2 cellular contexts compared by ENCODE assay signal in the genomic region with DNA sequence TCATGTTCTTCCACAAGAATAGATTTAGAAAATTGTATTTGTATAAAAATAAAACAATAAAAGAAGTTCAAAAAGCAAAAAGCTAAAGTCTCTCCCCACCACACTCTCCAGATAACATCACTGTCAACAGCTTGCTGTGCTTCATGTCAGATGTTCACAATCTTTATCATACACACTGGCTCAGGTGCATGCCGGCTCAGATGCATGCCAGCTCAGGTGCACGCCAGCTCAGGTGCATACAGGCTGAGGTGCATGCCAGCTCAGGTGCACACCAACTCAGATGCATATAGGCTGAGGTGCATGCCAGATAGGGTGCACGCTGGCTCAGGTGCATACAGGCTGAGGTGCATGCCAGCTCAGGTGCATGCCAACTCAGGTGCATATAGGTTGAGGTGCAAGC.
TF ChIP-seq lines count a peak whose summit lies in the region.

No MANE protein-coding gene starts in this region.

TF ChIP-seq in IMR-90, 13 proteins besides CTCF, POLR2A, EP300 and RAD21:
- TF ChIP-seq, protein P1, sequence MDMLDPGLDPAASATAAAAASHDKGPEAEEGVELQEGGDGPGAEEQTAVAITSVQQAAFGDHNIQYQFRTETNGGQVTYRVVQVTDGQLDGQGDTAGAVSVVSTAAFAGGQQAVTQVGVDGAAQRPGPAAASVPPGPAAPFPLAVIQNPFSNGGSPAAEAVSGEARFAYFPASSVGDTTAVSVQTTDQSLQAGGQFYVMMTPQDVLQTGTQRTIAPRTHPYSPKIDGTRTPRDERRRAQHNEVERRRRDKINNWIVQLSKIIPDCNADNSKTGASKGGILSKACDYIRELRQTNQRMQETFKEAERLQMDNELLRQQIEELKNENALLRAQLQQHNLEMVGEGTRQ (IDR thresholded peaks at IDR 0.05; ENCODE audit: low read depth, low read length) = no peak
- no peak for TF ChIP-seq SMC3 (IDR thresholded peaks at IDR 0.05; ENCODE audit: low read depth, low read length)
- no peak for TF ChIP-seq CEBPB (IDR thresholded peaks at IDR 0.05; ENCODE audit: low read depth, low read length)
- TF ChIP-seq BHLHE40 (IDR thresholded peaks at IDR 0.05; ENCODE audit: low read depth, low read length) = no peak
- no peak for TF ChIP-seq MAZ (IDR thresholded peaks at IDR 0.05; ENCODE audit: borderline replicate concordance, low read depth, low read length)
- TF ChIP-seq RFX5 (IDR thresholded peaks at IDR 0.05; ENCODE audit: low read depth, low read length) = no peak

TF ChIP-seq in neural cell, 6 proteins besides CTCF, POLR2A, EP300 and RAD21:
- TF ChIP-seq SMC3 (conservative IDR thresholded peaks at IDR 0.05; ENCODE audit: poor library complexity) (no peak), TAF1 (IDR thresholded peaks at IDR 0.05; ENCODE audit: low read depth) (no peak), EZH2 (IDR thresholded peaks at IDR 0.05; ENCODE audit: borderline replicate concordance, insufficient read depth, low read length, poor library complexity, severe bottlenecking) (no peak), MXI1 (conservative IDR thresholded peaks at IDR 0.05; ENCODE audit: poor library complexity, severe bottlenecking) (no peak)
- TF ChIP-seq, protein P2, sequence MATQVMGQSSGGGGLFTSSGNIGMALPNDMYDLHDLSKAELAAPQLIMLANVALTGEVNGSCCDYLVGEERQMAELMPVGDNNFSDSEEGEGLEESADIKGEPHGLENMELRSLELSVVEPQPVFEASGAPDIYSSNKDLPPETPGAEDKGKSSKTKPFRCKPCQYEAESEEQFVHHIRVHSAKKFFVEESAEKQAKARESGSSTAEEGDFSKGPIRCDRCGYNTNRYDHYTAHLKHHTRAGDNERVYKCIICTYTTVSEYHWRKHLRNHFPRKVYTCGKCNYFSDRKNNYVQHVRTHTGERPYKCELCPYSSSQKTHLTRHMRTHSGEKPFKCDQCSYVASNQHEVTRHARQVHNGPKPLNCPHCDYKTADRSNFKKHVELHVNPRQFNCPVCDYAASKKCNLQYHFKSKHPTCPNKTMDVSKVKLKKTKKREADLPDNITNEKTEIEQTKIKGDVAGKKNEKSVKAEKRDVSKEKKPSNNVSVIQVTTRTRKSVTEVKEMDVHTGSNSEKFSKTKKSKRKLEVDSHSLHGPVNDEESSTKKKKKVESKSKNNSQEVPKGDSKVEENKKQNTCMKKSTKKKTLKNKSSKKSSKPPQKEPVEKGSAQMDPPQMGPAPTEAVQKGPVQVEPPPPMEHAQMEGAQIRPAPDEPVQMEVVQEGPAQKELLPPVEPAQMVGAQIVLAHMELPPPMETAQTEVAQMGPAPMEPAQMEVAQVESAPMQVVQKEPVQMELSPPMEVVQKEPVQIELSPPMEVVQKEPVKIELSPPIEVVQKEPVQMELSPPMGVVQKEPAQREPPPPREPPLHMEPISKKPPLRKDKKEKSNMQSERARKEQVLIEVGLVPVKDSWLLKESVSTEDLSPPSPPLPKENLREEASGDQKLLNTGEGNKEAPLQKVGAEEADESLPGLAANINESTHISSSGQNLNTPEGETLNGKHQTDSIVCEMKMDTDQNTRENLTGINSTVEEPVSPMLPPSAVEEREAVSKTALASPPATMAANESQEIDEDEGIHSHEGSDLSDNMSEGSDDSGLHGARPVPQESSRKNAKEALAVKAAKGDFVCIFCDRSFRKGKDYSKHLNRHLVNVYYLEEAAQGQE (IDR thresholded peaks at IDR 0.05; ENCODE audit: borderline replicate concordance) = no peak
